8 cellular contexts compared by ENCODE assay signal in the genomic region with DNA sequence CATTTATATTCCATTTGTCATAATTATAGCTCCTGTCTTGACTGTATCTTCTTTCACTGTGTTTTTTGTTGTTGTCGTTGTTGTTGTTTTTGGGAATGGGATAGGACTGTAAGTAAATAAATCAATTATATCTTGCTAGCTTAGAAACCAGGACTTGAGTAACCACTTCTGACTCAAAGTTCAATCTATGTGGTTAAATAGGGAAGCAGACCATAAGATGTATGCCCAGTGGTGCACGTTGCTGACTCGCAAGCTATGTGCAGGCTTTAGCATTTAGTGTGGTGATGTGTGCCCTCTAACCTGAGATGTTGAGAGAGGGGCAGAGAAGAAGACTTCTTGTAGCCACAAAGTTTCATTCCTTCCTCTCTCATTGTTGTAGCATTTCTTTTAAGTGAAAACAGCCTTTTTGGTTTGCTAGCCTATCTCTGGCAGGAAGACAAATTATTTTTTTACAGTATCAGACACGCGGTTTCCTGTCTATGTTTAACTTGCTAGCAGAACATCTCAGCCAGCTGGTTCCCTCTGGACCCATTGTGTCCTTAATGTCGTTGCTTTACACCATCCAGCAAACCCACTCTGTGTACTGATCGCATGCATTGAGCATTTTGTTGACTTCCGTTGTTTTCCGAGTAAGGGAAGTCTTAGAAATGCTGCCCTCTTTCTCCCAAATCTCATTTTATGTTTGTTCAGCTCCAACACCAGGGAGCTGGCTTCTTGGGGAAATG. TPM values are rescaled to one million over a fixed set of nuclear protein-coding genes. Genes with fewer than 3 reads are reported as not detected.
DNase-seq lines count a peak whose midpoint lies in the region; ATAC-seq, FAIRE-seq and TF ChIP-seq lines count a peak whose summit lies in the region.

No MANE protein-coding gene starts in this region.

- no peaks in the 10 kb centered on the region for H3K79me2 ChIP-seq in K562 (ENCODE audit: control insufficient read depth, insufficient read depth, low read length)

- CTCF ChIA-PET in K562 (lab: Yijun Ruan, JAX; ENCODE audit: low intra/inter-chr PET ratio): no interaction called here

- TF ChIP-seq POLR2A in K562 (conservative IDR thresholded peaks at IDR 0.05) (no peak), suprapubic skin (IDR thresholded peaks at IDR 0.05) (no peak)

- H3K27me3 ChIP-seq in K562 (ENCODE audit: control insufficient read depth in 2 of 2, insufficient read depth in 2 of 2, low read length in 2 of 2): no peaks in the 10 kb centered on the region
- H3K27me3 ChIP-seq in suprapubic skin: no peaks in the 10 kb centered on the region

- H3K4me3 ChIP-seq in K562 (no peak overlapping the region), suprapubic skin (no peak overlapping the region)

- H3K9me1 ChIP-seq in K562 (ENCODE audit: control insufficient read depth, insufficient read depth, low read length): no peaks in the 10 kb centered on the region

- no peak for TF ChIP-seq RAD21 in K562 (CRISPR knock-in tag; conservative IDR thresholded peaks at IDR 0.05 in 1 of 2, IDR thresholded peaks at IDR 0.05 in 1 of 2)

- DNase-seq in activated gamma-delta T cell treated with Interleukin-2 at 50 U/mL for 16 hours (peak; percentile 45), activated gamma-delta T cell (lab: John Stamatoyannopoulos, UW) (no peak), RCC 7860 (ENCODE audit: low spot score) (peak; percentile 79), K562 (ENCODE audit: extremely low read depth in 1 of 4, low spot score in 3 of 4) (no peak), kidney tubule cell (ENCODE audit: low spot score) (peak; percentile 85), suprapubic skin (ENCODE audit: low spot score in 2 of 2) (no peak), cortex of kidney (lab: John Stamatoyannopoulos, UW) (no peak)

- intact Hi-C loops in K562 (cut with micrococcal nuclease): no loop called here

- POLR2A ChIA-PET in K562 (lab: Yijun Ruan, JAX): no interaction called here

- TF ChIP-seq EP300 in K562 (IDR thresholded peaks at IDR 0.05; ENCODE audit: low read length): no peak
- no peak for TF ChIP-seq EP300 in suprapubic skin (IDR thresholded peaks at IDR 0.05)

- H3K4me1 ChIP-seq in K562 (replicated peaks in 1 of 2; ENCODE audit: control insufficient read depth in 2 of 2, insufficient read depth in 2 of 2, low read length in 2 of 2) (no peaks in the 10 kb centered on the region), suprapubic skin (peaks cover 57% of the 10 kb centered on the region)

- TF ChIP-seq CTCF in K562 (IDR thresholded peaks at IDR 0.05 in 2 of 3, conservative IDR thresholded peaks at IDR 0.05 in 1 of 3; ENCODE audit: insufficient read depth in 2 of 3, low read depth in 1 of 3, low read length in 3 of 3): no peak
- no peak for TF ChIP-seq CTCF in suprapubic skin (IDR thresholded peaks at IDR 0.05)

- in situ Hi-C loops in K562 (cut with MboI): no loop called here

- FAIRE-seq in RCC 7860 (lab: Jason Lieb, UNC) (peak; percentile 90), K562 (lab: Jason Lieb, UNC) (no peak)

- H3K36me3 ChIP-seq in K562 (ENCODE audit: control insufficient read depth, insufficient read depth, low read length): no peaks in the 10 kb centered on the region
- H3K36me3 ChIP-seq in suprapubic skin: peaks cover 32% of the 10 kb centered on the region

- H4K20me1 ChIP-seq in K562 (replicated peaks; ENCODE audit: control insufficient read depth, insufficient read depth, low read length): no peaks in the 10 kb centered on the region

- 0% methylated on average over 9 of the region's 9 CpGs for WGBS in K562 (ENCODE audit: insufficient coverage, low coverage, missing lambda C conversion rate)
- WGBS in suprapubic skin: 36% methylated on average over 9 of the region's 9 CpGs

- H3K9me3 ChIP-seq in K562 (replicated peaks; ENCODE audit: control insufficient read depth, insufficient read depth, low read depth, low read length): no peaks in the 10 kb centered on the region
- no peaks in the 10 kb centered on the region for H3K9me3 ChIP-seq in suprapubic skin

- no peak overlapping the region for H2AFZ ChIP-seq in K562 (ENCODE audit: low read depth, low read length)

- no peak overlapping the region for H3K4me2 ChIP-seq in K562 (ENCODE audit: insufficient read depth, low read length)

- H3K27ac ChIP-seq in K562 (ENCODE audit: extremely low read depth, low read depth, low read length): no peak overlapping the region
- peak overlapping the region; percentile 32 for H3K27ac ChIP-seq in suprapubic skin

- no peak overlapping the region for H3K9ac ChIP-seq in K562 (ENCODE audit: insufficient read depth in 1 of 2, low read depth in 2 of 2, low read length in 2 of 2)

- peak; percentile 82 for ATAC-seq in HG03103 (IDR thresholded peaks at IDR 0.05; ENCODE audit: low read depth, unreplicated experiment)
- ATAC-seq in K562: no peak

- BruUV-seq in K562 (replicated peaks; lab: Mats Ljungman, UMichigan): no TSS peak

TF ChIP-seq in K562, 482 proteins besides CTCF, POLR2A, EP300 and RAD21:
- TF ChIP-seq, protein P1, sequence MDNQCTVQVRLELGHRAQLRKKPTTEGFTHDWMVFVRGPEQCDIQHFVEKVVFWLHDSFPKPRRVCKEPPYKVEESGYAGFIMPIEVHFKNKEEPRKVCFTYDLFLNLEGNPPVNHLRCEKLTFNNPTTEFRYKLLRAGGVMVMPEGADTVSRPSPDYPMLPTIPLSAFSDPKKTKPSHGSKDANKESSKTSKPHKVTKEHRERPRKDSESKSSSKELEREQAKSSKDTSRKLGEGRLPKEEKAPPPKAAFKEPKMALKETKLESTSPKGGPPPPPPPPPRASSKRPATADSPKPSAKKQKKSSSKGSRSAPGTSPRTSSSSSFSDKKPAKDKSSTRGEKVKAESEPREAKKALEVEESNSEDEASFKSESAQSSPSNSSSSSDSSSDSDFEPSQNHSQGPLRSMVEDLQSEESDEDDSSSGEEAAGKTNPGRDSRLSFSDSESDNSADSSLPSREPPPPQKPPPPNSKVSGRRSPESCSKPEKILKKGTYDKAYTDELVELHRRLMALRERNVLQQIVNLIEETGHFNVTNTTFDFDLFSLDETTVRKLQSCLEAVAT (IDR thresholded peaks at IDR 0.05): no peak
- TF ChIP-seq, protein P2, sequence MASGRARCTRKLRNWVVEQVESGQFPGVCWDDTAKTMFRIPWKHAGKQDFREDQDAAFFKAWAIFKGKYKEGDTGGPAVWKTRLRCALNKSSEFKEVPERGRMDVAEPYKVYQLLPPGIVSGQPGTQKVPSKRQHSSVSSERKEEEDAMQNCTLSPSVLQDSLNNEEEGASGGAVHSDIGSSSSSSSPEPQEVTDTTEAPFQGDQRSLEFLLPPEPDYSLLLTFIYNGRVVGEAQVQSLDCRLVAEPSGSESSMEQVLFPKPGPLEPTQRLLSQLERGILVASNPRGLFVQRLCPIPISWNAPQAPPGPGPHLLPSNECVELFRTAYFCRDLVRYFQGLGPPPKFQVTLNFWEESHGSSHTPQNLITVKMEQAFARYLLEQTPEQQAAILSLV (tag; IDR thresholded peaks at IDR 0.05): no peak
- TF ChIP-seq ZNF311 (CRISPR knock-in tag; IDR thresholded peaks at IDR 0.05): 0 out of 2 replicates have a peak, but pooled peaks have one; percentile 24
TF ChIP-seq in K562: peak in this region for 1.

RNA-seq across cellular contexts. Expression of a gene that starts 52.1 kb away (rescaled TPM):
- total RNA-seq in K562 (2011; cell fraction: chromatin; rRNA removed; ENCODE audit: low replicate concordance): 0.28 and 0.42 TPM in 2 replicates
- 0.33 and 0.39 TPM in 2 replicates for total RNA-seq in K562 (2011; cell fraction: nucleolus; rRNA removed)
- total RNA-seq in K562 (2011; cell fraction: nucleoplasm; rRNA removed): 0.29 and 0.53 TPM in 2 replicates
- 0.14 and 0.16 TPM in 2 replicates for total RNA-seq in K562 (2014; rRNA removed)
- total RNA-seq in K562 (2014; rRNA removed; fragmentation: Illumina TruSeq; extraction: Trizol): 0.15 and 0.29 TPM in 2 replicates
- total RNA-seq in K562 (2015; rRNA removed; fragmentation: Illumina TruSeq; extraction: Trizol): 0.30 and 0.36 TPM in 2 replicates
- 0.81 and 0.84 TPM in 2 replicates for total RNA-seq in K562 (2021)
- 0.07 and 0.11 TPM in 2 replicates for polyA plus RNA-seq in K562 (2011; rRNA removed)
- 0.07 and 0.12 TPM in 2 replicates for polyA plus RNA-seq in K562 (2011; cell fraction: cytosol; rRNA removed)
- 0.06 TPM in 2 replicates for polyA plus RNA-seq in K562 (2011; cell fraction: nucleus; rRNA removed)
- polyA plus RNA-seq in K562 (2012): 0.21 and 0.68 TPM in 2 replicates
- 0.26 and 0.30 TPM in 2 replicates for polyA plus RNA-seq in K562 (2014; fragmentation: Illumina TruSeq; extraction: Trizol)
- polyA plus RNA-seq in K562 (2014; fragmentation: Nextera tagmentation; extraction: Ambion mirVana): under 1 TPM; 0.24 to 0.28 TPM
- polyA plus RNA-seq in K562 (2014; rRNA removed): 0.11 and 0.15 TPM in 2 replicates
- polyA minus RNA-seq in K562 (2011; rRNA and poly(A)+ RNA removed): 0.12 and 0.21 TPM in 2 replicates
- polyA minus RNA-seq in K562 (2011; cell fraction: cytosol; rRNA and poly(A)+ RNA removed): 1.5 TPM in 1 of 2 replicates, not detected in the other
- polyA minus RNA-seq in K562 (2011; cell fraction: nucleus; rRNA and poly(A)+ RNA removed): 0.11 and 0.13 TPM in 2 replicates
- 10 to 100 TPM; 63.7 to 84.3 (median 83.3) TPM for total RNA-seq in suprapubic skin

Comparison
In these comparisons a context has a peak if more than half of its experiments do, and no peak if none do; other contexts are left out.
1. DNase-seq: peak in activated gamma-delta T cell treated with Interleukin-2 at 50 U/mL for 16 hours (single experiment), RCC 7860 (single experiment) and kidney tubule cell (single experiment); none in activated gamma-delta T cell (single experiment), K562 (0 of 4), suprapubic skin (0 of 2) and cortex of kidney (single experiment).
2. RNA of a gene that starts 52.1 kb away (total RNA-seq): 63.7 to 84.3 TPM in suprapubic skin; 0.14 to 0.84 TPM in K562; every median in the first group is over 10 times any median in the second.